10 cellular contexts compared by ENCODE assay signal in genomic region chr19:41774515-41774980, GRCh38. TPM values are rescaled to one million over a fixed set of nuclear protein-coding genes. Genes with fewer than 3 reads are reported as not detected.
DNase-seq lines count a peak whose midpoint lies in the region; ATAC-seq and TF ChIP-seq lines count a peak whose summit lies in the region.
"Had no signal": no experiment of that assay in that cellular context is flagged by ENCODE, and none has a peak within 500 bp of the region (broad histone marks: within the 10 kb centered on the region; RNA-seq: fewer than 3 reads in every experiment).

No MANE protein-coding gene starts in this region.

- peaks cover 0 to 11% of the 10 kb centered on the region in 2 donors for H3K36me3 ChIP-seq in left lung

- peaks cover 0 to 14% of the 10 kb centered on the region in 2 donors for H3K27me3 ChIP-seq in left lung

- peak overlapping the region; percentile 61 to 70 for H3K27ac ChIP-seq in left lung

- ATAC-seq in left lung (peak; percentile 93), GM18517 (IDR thresholded peaks at IDR 0.05; ENCODE audit: unreplicated experiment) (no peak), GM21515 (IDR thresholded peaks at IDR 0.05; ENCODE audit: unreplicated experiment) (no peak)
- ATAC-seq: HepG2 had no signal

- intact Hi-C loops in left lung (cut with DNase I) = no loop called here

- H3K4me1 ChIP-seq in left lung = peaks cover 6 to 34% of the 10 kb centered on the region in 2 donors

- H3K4me3 ChIP-seq in left lung = no peak overlapping the region

- peak; percentile 51 for DNase-seq in activated naive CD4-positive, alpha-beta T cell treated with Interleukin-2 at 50 U/mL for 16 hours
- no peak for DNase-seq in activated naive CD4-positive, alpha-beta T cell (lab: John Stamatoyannopoulos, UW)
- DNase-seq in activated T-cell treated with anti-CD3 and anti-CD28 coated beads for 4 hours = peak; percentile 31
- peak in 1 of 2 donors; percentile 77 for DNase-seq in left lung
- DNase-seq in inferior parietal cortex (ENCODE audit: extremely low spot score) = no peak
- DNase-seq in HK-2 (ENCODE audit: unreplicated experiment) = no peak
- DNase-seq: occipital lobe had no signal

- H3K9me3 ChIP-seq in left lung = no peaks in the 10 kb centered on the region

- no peak for TF ChIP-seq CTCF in left lung (IDR thresholded peaks at IDR 0.05)

RNA-seq across cellular contexts. Expression of gene CEACAM6, which starts 19.2 kb away (rescaled TPM):
- 1,000 to 10,000 TPM in 1 of 2 donors, 100 to 1,000 TPM in 1; 367 to 1,560 TPM for total RNA-seq in left lung
- total RNA-seq: HepG2, occipital lobe had no signal

RNA-seq across cellular contexts. Expression of gene CEACAM3, which starts 21.8 kb away (rescaled TPM):
- 1 to 10 TPM in 1 of 2 donors, under 1 TPM in 1; 0.87 to 8.6 TPM for total RNA-seq in left lung
- total RNA-seq: HepG2, occipital lobe had no signal

Comparison
In these comparisons a context has a peak if more than half of its experiments do, and no peak if none do; other contexts are left out.
1. DNase-seq: peak in activated naive CD4-positive, alpha-beta T cell treated with Interleukin-2 at 50 U/mL for 16 hours (single experiment) and activated T-cell treated with anti-CD3 and anti-CD28 coated beads for 4 hours (single experiment); none in activated naive CD4-positive, alpha-beta T cell (0 of 4), inferior parietal cortex (single experiment) and HK-2 (single experiment).